ENCODE assay signal across 8 cellular contexts in the genomic region with DNA sequence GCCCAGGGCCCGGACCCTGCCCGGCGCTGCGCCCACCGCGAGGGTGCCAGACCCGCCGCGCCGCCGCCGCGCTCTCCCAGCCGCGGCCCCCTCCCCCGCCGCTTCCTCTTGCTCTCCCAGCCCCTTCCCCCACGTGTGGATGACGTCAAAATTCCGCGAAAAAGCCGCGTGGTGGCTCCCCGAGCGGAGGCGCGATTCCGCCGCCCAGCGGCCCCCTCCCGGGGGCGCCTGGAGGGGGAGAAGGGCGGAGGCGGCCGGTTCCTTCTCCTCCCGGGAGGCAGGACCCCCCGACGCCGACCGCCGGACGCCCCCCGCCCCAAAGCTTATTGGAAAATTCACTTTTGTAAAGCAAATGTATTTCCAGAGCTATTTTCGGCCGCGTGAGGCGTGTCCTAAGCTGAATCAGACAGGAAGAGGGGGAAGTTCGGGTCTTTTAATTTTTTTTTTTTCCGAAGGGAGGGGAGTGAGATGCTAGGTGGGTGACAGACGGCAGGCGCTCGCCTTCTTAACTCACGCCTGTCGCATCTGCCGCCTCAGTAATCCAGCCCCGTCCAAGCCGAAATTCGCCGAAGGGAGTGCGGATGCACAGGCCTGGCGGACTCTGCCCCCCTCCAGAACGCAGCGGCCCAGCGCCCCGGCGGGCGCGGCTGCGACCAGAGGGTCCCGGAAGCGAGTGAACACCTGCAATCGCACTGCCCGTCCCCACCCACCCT. TPM values are rescaled to one million over a fixed set of nuclear protein-coding genes. Genes with fewer than 3 reads are reported as not detected.
DNase-seq lines count a peak whose midpoint lies in the region; FAIRE-seq and TF ChIP-seq lines count a peak whose summit lies in the region.

No MANE protein-coding gene starts in this region.

- H3K4me1 Mint-ChIP-seq in activated CD4-positive, alpha-beta T cell treated with anti-CD3 and anti-CD28 coated beads, Interleukin-2, amount 10 ng/mL, durations not matched to agents 7 days and 5 days, result peaks cover 16% of the 10 kb centered on the region

- TF ChIP-seq POLR2A in GM15510 (IDR thresholded peaks at IDR 0.05; ENCODE audit: borderline replicate concordance, extremely low read depth, insufficient read length), result peak; percentile 58

- peak; percentile 27 to 35 for DNase-seq in Kasumi-1 (lab: John Stamatoyannopoulos, UW)
- peak; percentile 95 for DNase-seq in activated CD4-positive, alpha-beta T cell treated with anti-CD3 and anti-CD28 coated beads, Interleukin-2, amount 10 ng/mL, durations not matched to agents 7 days and 5 days
- peak; percentile 86 for DNase-seq in dermis blood vessel endothelial cell
- peak; percentile 87 for DNase-seq in medulla oblongata (ENCODE audit: extremely low spot score)
- DNase-seq in stimulated activated CD4-positive, alpha-beta T cell treated with anti-CD3 and anti-CD28 coated beads, TNF-alpha, amount 100 ng/mL, for 24 hours (ENCODE audit: low read depth in 3 of 3), result peak; percentile 91 to 95 (median 92)
- no peak for DNase-seq in RCC 7860 (ENCODE audit: low spot score)
- no peak for DNase-seq in DMS153 treated with DMSO at 0.1 percent for 48 hours (lab: John Stamatoyannopoulos, UW; ENCODE audit: unreplicated experiment)

- H3K27ac Mint-ChIP-seq in activated CD4-positive, alpha-beta T cell treated with anti-CD3 and anti-CD28 coated beads, Interleukin-2, amount 10 ng/mL, durations not matched to agents 7 days and 5 days, result peak overlapping the region; percentile 99

- H3K9me3 Mint-ChIP-seq in activated CD4-positive, alpha-beta T cell treated with anti-CD3 and anti-CD28 coated beads, Interleukin-2, amount 10 ng/mL, durations not matched to agents 7 days and 5 days, result no peaks in the 10 kb centered on the region

- H3K4me3 Mint-ChIP-seq in activated CD4-positive, alpha-beta T cell treated with anti-CD3 and anti-CD28 coated beads, Interleukin-2, amount 10 ng/mL, durations not matched to agents 7 days and 5 days, result peak overlapping the region; percentile 95

- FAIRE-seq in RCC 7860 (lab: Jason Lieb, UNC), result no peak

- no peaks in the 10 kb centered on the region for H3K36me3 Mint-ChIP-seq in activated CD4-positive, alpha-beta T cell treated with anti-CD3 and anti-CD28 coated beads, Interleukin-2, amount 10 ng/mL, durations not matched to agents 7 days and 5 days (ENCODE audit: low read depth)

- POLR2A ChIA-PET in activated CD4-positive, alpha-beta T cell treated with anti-CD3 and anti-CD28 coated beads, Interleukin-2, amount 10 ng/mL, durations not matched to agents 7 days and 5 days (lab: Charles Lee), result interaction anchor here (0.6 to 1.5 kb wide), 7 partner anchors 67 to 162 kb away, joined by 3 to 8 read pairs (median 4); no protein-coding TSS in a partner anchor

- peaks cover 16% of the 10 kb centered on the region for H3K27me3 Mint-ChIP-seq in activated CD4-positive, alpha-beta T cell treated with anti-CD3 and anti-CD28 coated beads, Interleukin-2, amount 10 ng/mL, durations not matched to agents 7 days and 5 days

- CTCF ChIA-PET in activated CD4-positive, alpha-beta T cell treated with anti-CD3 and anti-CD28 coated beads, Interleukin-2, amount 10 ng/mL, durations not matched to agents 7 days and 5 days (lab: Charles Lee), result interaction anchor here (0.6 to 1.6 kb wide), 8 partner anchors 103 to 710 kb away, joined by 3 to 7 read pairs (median 3); no protein-coding TSS in a partner anchor

RNA-seq across cellular contexts. Expression of gene CCND2, which starts 4.1 kb away (rescaled TPM):
- total RNA-seq in activated CD4-positive, alpha-beta T cell treated with anti-CD3 and anti-CD28 coated beads, Interleukin-2, amount 10 ng/mL, durations not matched to agents 7 days and 5 days, result 100 to 1,000 TPM; 290 to 332 TPM
- 111 and 140 TPM in 2 replicates for total RNA-seq in dermis blood vessel endothelial cell

RNA-seq across cellular contexts. Expression of gene TIGAR, which starts 51.6 kb away (rescaled TPM):
- 10 to 100 TPM; 11.0 to 14.4 TPM for total RNA-seq in activated CD4-positive, alpha-beta T cell treated with anti-CD3 and anti-CD28 coated beads, Interleukin-2, amount 10 ng/mL, durations not matched to agents 7 days and 5 days
- total RNA-seq in dermis blood vessel endothelial cell, result 11.2 and 19.7 TPM in 2 replicates

Comparison
In these comparisons a context has a peak if more than half of its experiments do, and no peak if none do; other contexts are left out.
1. DNase-seq: peak in Kasumi-1 (2 of 2), activated CD4-positive, alpha-beta T cell treated with anti-CD3 and anti-CD28 coated beads, Interleukin-2, amount 10 ng/mL, durations not matched to agents 7 days and 5 days (single experiment), dermis blood vessel endothelial cell (single experiment), medulla oblongata (single experiment) and stimulated activated CD4-positive, alpha-beta T cell treated with anti-CD3 and anti-CD28 coated beads, TNF-alpha, amount 100 ng/mL, for 24 hours (3 of 3); none in RCC 7860 (single experiment) and DMS153 treated with DMSO at 0.1 percent for 48 hours (single experiment).